17 cellular contexts compared by ENCODE assay signal in genomic region chr1:92843429-92844352, GRCh38. TPM values are rescaled to one million over a fixed set of nuclear protein-coding genes. Genes with fewer than 3 reads are reported as not detected.
DNase-seq lines count a peak whose midpoint lies in the region; ATAC-seq, FAIRE-seq and TF ChIP-seq lines count a peak whose summit lies in the region.
"Had no signal": no experiment of that assay in that cellular context is flagged by ENCODE, and none has a peak within 500 bp of the region (broad histone marks: within the 10 kb centered on the region; RNA-seq: fewer than 3 reads in every experiment).

No MANE protein-coding gene starts in this region.

- H3K9me2 ChIP-seq in OCI-LY7 (ENCODE audit: insufficient read depth, low read length): no peaks in the 10 kb centered on the region

- H3K9ac ChIP-seq in endothelial cell of umbilical vein (replicated peaks; ENCODE audit: extremely low read depth, insufficient read depth, low read length): no peak overlapping the region
- H3K9ac ChIP-seq: BLaER1 treated with 17β-estradiol and CSF1 and Interleukin-3, amounts not matched to agents 10 nM and 100 nM had no signal

- peaks cover 41% of the 10 kb centered on the region for H3K79me2 ChIP-seq in OCI-LY7 (ENCODE audit: insufficient read depth, low read depth, low read length)
- H3K79me2 ChIP-seq in endothelial cell of umbilical vein (ENCODE audit: control insufficient read depth, insufficient read depth, low read length): peaks cover 20% of the 10 kb centered on the region

- no peak for ATAC-seq in GM18517 (IDR thresholded peaks at IDR 0.05; ENCODE audit: unreplicated experiment)
- ATAC-seq in HG02623 (IDR thresholded peaks at IDR 0.05; ENCODE audit: unreplicated experiment): no peak
- no peak for ATAC-seq in HG03439 (IDR thresholded peaks at IDR 0.05; ENCODE audit: unreplicated experiment)
- ATAC-seq: foreskin keratinocyte had no signal

- intact Hi-C loops in OCI-LY7 (cut with micrococcal nuclease; ENCODE audit: unreplicated experiment) (no loop called here), endothelial cell of umbilical vein (cut with micrococcal nuclease) (no loop called here)

- no peak overlapping the region for H3K4me2 ChIP-seq in OCI-LY7 (ENCODE audit: low read length)
- H3K4me2 ChIP-seq in endothelial cell of umbilical vein (ENCODE audit: insufficient read depth, low read length): no peak overlapping the region
- H3K4me2 ChIP-seq: BLaER1 treated with 17β-estradiol and CSF1 and Interleukin-3, amounts not matched to agents 10 nM and 100 nM; smooth muscle cell had no signal

- H2AFZ ChIP-seq in OCI-LY7 (ENCODE audit: low read length): no peak overlapping the region
- no peak overlapping the region for H2AFZ ChIP-seq in endothelial cell of umbilical vein (ENCODE audit: low read depth, low read length)

- peaks cover 20% of the 10 kb centered on the region for H4K20me1 ChIP-seq in OCI-LY7 (ENCODE audit: insufficient read depth, low read length)
- H4K20me1 ChIP-seq in endothelial cell of umbilical vein (replicated peaks; ENCODE audit: control insufficient read depth, extremely low read depth, insufficient read depth, low read length): peaks cover 11% of the 10 kb centered on the region

- H3K9me3 ChIP-seq in OCI-LY7 (ENCODE audit: low read length) (no peaks in the 10 kb centered on the region), endothelial cell of umbilical vein (replicated peaks; ENCODE audit: control insufficient read depth, insufficient read depth, low read length) (no peaks in the 10 kb centered on the region)
- H3K9me3 ChIP-seq: BLaER1 treated with 17β-estradiol and CSF1 and Interleukin-3, amounts not matched to agents 10 nM and 100 nM; left ventricle myocardium inferior; SJSA1; upper lobe of left lung had no signal

- FAIRE-seq in endothelial cell of umbilical vein (lab: Jason Lieb, UNC): no peak

- TF ChIP-seq POLR2A in endothelial cell of umbilical vein (IDR thresholded peaks at IDR 0.05; ENCODE audit: low read depth, low read length): no peak

- no peaks in the 10 kb centered on the region for H3K27me3 ChIP-seq in endothelial cell of umbilical vein (ENCODE audit: control insufficient read depth in 2 of 2, insufficient read depth in 2 of 2, low read length in 2 of 2)
- H3K27me3 ChIP-seq: BLaER1 treated with 17β-estradiol and CSF1 and Interleukin-3, amounts not matched to agents 10 nM and 100 nM; foreskin keratinocyte; SJSA1; upper lobe of left lung had no signal

- dilution Hi-C loops in endothelial cell of umbilical vein (cut with MboI; ENCODE audit: extremely low pct_ligation_motif_present, low sequenced_read_pairs): no loop called here

- DNase-seq in Ammon's horn (ENCODE audit: low spot score): peak; percentile 17
- DNase-seq in OCI-LY7 (ENCODE audit: low spot score): no peak
- no peak for DNase-seq in endothelial cell of umbilical vein (ENCODE audit: low read depth, low spot score)
- DNase-seq: activated CD4-positive, alpha-beta T cell treated with anti-CD3 and anti-CD28 coated beads for 48 hours; foreskin keratinocyte; left ventricle myocardium inferior; NCI-H1694; NCI-H345; posterior cingulate gyrus; upper lobe of left lung had no signal

- POLR2A ChIA-PET in OCI-LY7 (lab: Charles Lee): interaction anchor here (0.6 to 1.0 kb wide), 2 partner anchors 9 to 15 kb away, joined by 3 read pairs; no protein-coding TSS in a partner anchor
- POLR2A ChIA-PET in endothelial cell of umbilical vein (lab: Charles Lee): interaction anchor here (0.6 kb wide), 1 partner anchor 35 kb away, joined by 5 read pairs; no protein-coding TSS in a partner anchor

- H3K36me3 ChIP-seq in OCI-LY7 (ENCODE audit: insufficient read depth, low read length) (peaks cover 87% of the 10 kb centered on the region), endothelial cell of umbilical vein (ENCODE audit: control insufficient read depth in 2 of 2, extremely low read depth in 1 of 2, insufficient read depth in 2 of 2, low read length in 2 of 2) (peaks cover 18 to 34% of the 10 kb centered on the region in 2 experiments)

- no peak for TF ChIP-seq CTCF in 22Rv1 (IDR thresholded peaks at IDR 0.05)
- TF ChIP-seq CTCF in OCI-LY7 (conservative IDR thresholded peaks at IDR 0.05; ENCODE audit: low read length): no peak
- no peak for TF ChIP-seq CTCF in endothelial cell of umbilical vein (IDR thresholded peaks at IDR 0.05; ENCODE audit: extremely low read depth in 1 of 2, insufficient read depth in 1 of 2, low read depth in 1 of 2, low read length in 2 of 2)

- CTCF ChIA-PET in OCI-LY7 (lab: Charles Lee; ENCODE audit: unreplicated experiment): no interaction called here
- CTCF ChIA-PET in endothelial cell of umbilical vein (lab: Charles Lee): interaction anchor here (1.4 to 1.5 kb wide), 2 partner anchors 150 to 533 kb away, joined by 3 read pairs; no protein-coding TSS in a partner anchor

- BruUV-seq in OCI-LY7 (replicated peaks; lab: Mats Ljungman, UMichigan) (TSS peak; percentile 19), endothelial cell of umbilical vein (replicated peaks; lab: Mats Ljungman, UMichigan) (TSS peak; percentile 1)

- H3K9me1 ChIP-seq in endothelial cell of umbilical vein (replicated peaks; ENCODE audit: control insufficient read depth, extremely low read depth, insufficient read depth, low read length): no peaks in the 10 kb centered on the region

- H3K27ac ChIP-seq in 22Rv1 (peak overlapping the region; percentile 24), OCI-LY7 (ENCODE audit: low read depth, low read length, poor library complexity, severe bottlenecking) (no peak overlapping the region), endothelial cell of umbilical vein (ENCODE audit: insufficient read depth, low read depth, low read length) (no peak overlapping the region)
- H3K27ac ChIP-seq: BLaER1 treated with 17β-estradiol and CSF1 and Interleukin-3, amounts not matched to agents 10 nM and 100 nM; foreskin keratinocyte; left ventricle myocardium inferior; SJSA1; upper lobe of left lung had no signal

- H3K4me1 ChIP-seq in OCI-LY7 (ENCODE audit: insufficient read depth, low read length, poor library complexity, severe bottlenecking): peaks cover under 1% of the 10 kb centered on the region
- H3K4me1 ChIP-seq in endothelial cell of umbilical vein (ENCODE audit: control insufficient read depth, extremely low read depth, insufficient read depth, low read length): no peaks in the 10 kb centered on the region
- H3K4me1 ChIP-seq: SJSA1 had no signal

- no peak overlapping the region for H3K4me3 ChIP-seq in OCI-LY7 (ENCODE audit: low read depth, low read length, poor library complexity, severe bottlenecking)
- no peak overlapping the region for H3K4me3 ChIP-seq in endothelial cell of umbilical vein (replicated peaks in 1 of 3; ENCODE audit: insufficient read depth in 1 of 3, low read depth in 1 of 3, low read length in 3 of 3)
- H3K4me3 ChIP-seq: BLaER1 treated with 17β-estradiol and CSF1 and Interleukin-3, amounts not matched to agents 10 nM and 100 nM; left ventricle myocardium inferior; SJSA1; smooth muscle cell; upper lobe of left lung had no signal

TF ChIP-seq in endothelial cell of umbilical vein, 7 proteins besides CTCF, POLR2A, EP300 and RAD21:
- TF ChIP-seq FOS (IDR thresholded peaks at IDR 0.05; ENCODE audit: borderline replicate concordance, insufficient read depth, low read length): no peak
- peak; percentile 41 for TF ChIP-seq POLR2AphosphoS5 (IDR thresholded peaks at IDR 0.05; ENCODE audit: insufficient read depth, low read depth, low read length)
- TF ChIP-seq JUN (IDR thresholded peaks at IDR 0.05; ENCODE audit: borderline replicate concordance, insufficient read depth, insufficient read length, low read depth): no peak

RNA-seq across cellular contexts. Expression of gene RPL5, which starts 11.9 kb away (rescaled TPM):
- total RNA-seq in OCI-LY7 (2014; rRNA removed; shearing (Covaris generic)): 1,862 and 2,614 TPM in 2 replicates
- 1,651 and 1,677 TPM in 2 replicates for total RNA-seq in OCI-LY7 (2022)
- total RNA-seq in endothelial cell of umbilical vein: 1,109 and 1,117 TPM in 2 replicates
- polyA plus RNA-seq in endothelial cell of umbilical vein: 1,101 and 1,237 TPM in 2 replicates
- polyA plus RNA-seq in endothelial cell of umbilical vein (2011; cell fraction: cytosol; rRNA removed): 1,767 and 1,879 TPM in 2 replicates
- polyA plus RNA-seq in endothelial cell of umbilical vein (2011; cell fraction: nucleus; rRNA removed): 564 and 678 TPM in 2 replicates
- polyA plus RNA-seq in endothelial cell of umbilical vein (2012): 2,190 and 2,506 TPM in 2 replicates
- 892 and 930 TPM in 2 replicates for polyA minus RNA-seq in endothelial cell of umbilical vein
- polyA minus RNA-seq in endothelial cell of umbilical vein (2011; cell fraction: cytosol; rRNA and poly(A)+ RNA removed): 601 TPM
- 161 and 212 TPM in 2 replicates for polyA minus RNA-seq in endothelial cell of umbilical vein (2011; cell fraction: nucleus; rRNA and poly(A)+ RNA removed)

RNA-seq across cellular contexts. Expression of gene EVI5, which starts 58.8 kb away (rescaled TPM):
- total RNA-seq in OCI-LY7 (2014; rRNA removed; shearing (Covaris generic)): 15.1 and 27.3 TPM in 2 replicates
- total RNA-seq in OCI-LY7 (2022) (22.5 and 27.8 TPM in 2 replicates), endothelial cell of umbilical vein (26.2 and 34.4 TPM in 2 replicates)
- 5.0 TPM in 2 replicates for polyA plus RNA-seq in endothelial cell of umbilical vein
- polyA plus RNA-seq in endothelial cell of umbilical vein (2011; cell fraction: cytosol; rRNA removed): 7.5 and 7.7 TPM in 2 replicates
- 8.2 and 11.2 TPM in 2 replicates for polyA plus RNA-seq in endothelial cell of umbilical vein (2011; cell fraction: nucleus; rRNA removed)
- 8.0 and 11.0 TPM in 2 replicates for polyA plus RNA-seq in endothelial cell of umbilical vein (2012)
- 14.8 and 23.3 TPM in 2 replicates for polyA minus RNA-seq in endothelial cell of umbilical vein
- 15.6 TPM for polyA minus RNA-seq in endothelial cell of umbilical vein (2011; cell fraction: cytosol; rRNA and poly(A)+ RNA removed)
- polyA minus RNA-seq in endothelial cell of umbilical vein (2011; cell fraction: nucleus; rRNA and poly(A)+ RNA removed): 30.0 and 35.6 TPM in 2 replicates
